20 cellular contexts compared by ENCODE assay signal in the genomic region with DNA sequence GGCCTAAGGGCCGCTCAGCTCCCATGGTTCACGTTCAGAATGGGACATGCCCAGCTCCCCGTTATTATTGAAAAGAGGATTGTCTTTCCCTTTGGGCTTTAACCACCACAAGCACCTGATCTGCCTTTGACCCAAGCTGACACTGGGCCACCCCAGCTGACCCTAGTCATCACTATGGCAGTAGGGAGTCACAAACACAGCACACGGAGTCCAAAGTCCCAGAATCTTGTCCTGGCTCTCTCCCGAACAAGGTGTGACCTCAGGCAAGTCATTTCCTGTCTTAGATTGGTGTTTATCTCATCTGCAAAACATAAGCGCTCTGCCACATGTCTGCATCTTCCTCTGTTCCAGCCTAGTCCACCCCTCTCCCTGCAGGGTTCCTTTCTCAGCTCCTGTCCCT. TPM values are rescaled to one million over a fixed set of nuclear protein-coding genes. Genes with fewer than 3 reads are reported as not detected.
A peak's percentile ranks its signal among the peaks of the same experiment; 100 is the strongest.
DNase-seq lines count a peak whose midpoint lies in the region; ATAC-seq and TF ChIP-seq lines count a peak whose summit lies in the region.
"Had no signal": no experiment of that assay in that cellular context is flagged by ENCODE, and none has a peak within 500 bp of the region (broad histone marks: within the 10 kb centered on the region; RNA-seq: fewer than 3 reads in every experiment).

No MANE protein-coding gene starts in this region.

- H3K36me3 Mint-ChIP-seq in endodermal cell (ENCODE audit: low read depth): no peaks in the 10 kb centered on the region
- H3K36me3 Mint-ChIP-seq: activated naive CD8-positive, alpha-beta T cell treated with anti-CD3 and anti-CD28 coated beads, Interleukin-2, amount 10 ng/mL, durations not matched to agents 7 days and 5 days; CD8-positive, alpha-beta memory T cell had no signal

- no peak overlapping the region for H3K27ac ChIP-seq in endodermal cell (ENCODE audit: low read depth, low read length)
- no peak overlapping the region for H3K27ac ChIP-seq in stomach
- H3K27ac ChIP-seq: HL-60, parathyroid adenoma, thyroid gland had no signal

- no peaks in the 10 kb centered on the region for H3K27me3 Mint-ChIP-seq in endodermal cell (ENCODE audit: insufficient read depth)
- H3K27me3 Mint-ChIP-seq: activated CD4-positive, alpha-beta memory T cell treated with anti-CD3 and anti-CD28 coated beads, Interleukin-2, amount 10 ng/mL, durations not matched to agents 7 days and 5 days; activated naive CD8-positive, alpha-beta T cell treated with anti-CD3 and anti-CD28 coated beads, Interleukin-2, amount 10 ng/mL, durations not matched to agents 7 days and 5 days had no signal

- H3K27me3 ChIP-seq in endodermal cell (ENCODE audit: control insufficient read depth, insufficient read depth, low read length, poor library complexity, severe bottlenecking) (no peaks in the 10 kb centered on the region), stomach (peaks cover 0 to 4% (median 0%) of the 10 kb centered on the region in 3 donors)
- H3K27me3 ChIP-seq: BE2C, thyroid gland had no signal

- no peak overlapping the region for H3K4me3 ChIP-seq in endodermal cell (ENCODE audit: low read length)
- H3K4me3 ChIP-seq in mucosa of descending colon: no peak overlapping the region
- H3K4me3 ChIP-seq in stomach: no peak overlapping the region
- H3K4me3 ChIP-seq: thyroid gland had no signal

- H3K4me3 Mint-ChIP-seq in endodermal cell: no peak overlapping the region
- H3K4me3 Mint-ChIP-seq: activated CD4-positive, alpha-beta memory T cell treated with anti-CD3 and anti-CD28 coated beads, Interleukin-2, amount 10 ng/mL, durations not matched to agents 7 days and 5 days; activated naive CD8-positive, alpha-beta T cell treated with anti-CD3 and anti-CD28 coated beads, Interleukin-2, amount 10 ng/mL, durations not matched to agents 7 days and 5 days; CD8-positive, alpha-beta memory T cell; H9; nephron; T-helper 17 cell had no signal

- no peaks in the 10 kb centered on the region for H3K9me3 Mint-ChIP-seq in endodermal cell
- H3K9me3 Mint-ChIP-seq: activated CD4-positive, alpha-beta memory T cell treated with anti-CD3 and anti-CD28 coated beads, Interleukin-2, amount 10 ng/mL, durations not matched to agents 7 days and 5 days; activated naive CD8-positive, alpha-beta T cell treated with anti-CD3 and anti-CD28 coated beads, Interleukin-2, amount 10 ng/mL, durations not matched to agents 7 days and 5 days; CD8-positive, alpha-beta memory T cell; H9; nephron had no signal

- TF ChIP-seq POLR2A in stomach (IDR thresholded peaks at IDR 0.05): no peak

- peak; percentile 91 for ATAC-seq in mucosa of descending colon

- H3K4me1 Mint-ChIP-seq in endodermal cell: peaks cover 17% of the 10 kb centered on the region
- H3K4me1 Mint-ChIP-seq: activated CD4-positive, alpha-beta memory T cell treated with anti-CD3 and anti-CD28 coated beads, Interleukin-2, amount 10 ng/mL, durations not matched to agents 7 days and 5 days; activated naive CD8-positive, alpha-beta T cell treated with anti-CD3 and anti-CD28 coated beads, Interleukin-2, amount 10 ng/mL, durations not matched to agents 7 days and 5 days; CD8-positive, alpha-beta memory T cell had no signal

- 84 to 93% methylated on average over 5 to 6 of the region's 6 CpGs for WGBS in endodermal cell (ENCODE audit: insufficient coverage in 1 of 2, insufficient read length in 1 of 2), 2 experiments
- WGBS in stomach, 5 donors: 82 to 85% (median 84%) methylated on average over 6 of the region's 6 CpGs

- no peaks in the 10 kb centered on the region for H3K36me3 ChIP-seq in endodermal cell (ENCODE audit: control insufficient read depth, insufficient read depth, low read length)
- no peaks in the 10 kb centered on the region for H3K36me3 ChIP-seq in mucosa of descending colon (ENCODE audit: low read depth)
- H3K36me3 ChIP-seq in stomach: no peaks in the 10 kb centered on the region
- H3K36me3 ChIP-seq: BE2C, thyroid gland had no signal

- intact Hi-C loops in mucosa of descending colon (cut with DNase I, micrococcal nuclease) (no loop called here), stomach (cut with DNase I; ENCODE audit: low total_unique reads) (loop anchor here (10.0 kb wide), 1 partner anchor 247 kb away; no protein-coding TSS in a partner anchor)

- H3K9me3 ChIP-seq in endodermal cell (ENCODE audit: control insufficient read depth, low read length) (no peaks in the 10 kb centered on the region), mucosa of descending colon (no peaks in the 10 kb centered on the region), stomach (no peaks in the 10 kb centered on the region)
- H3K9me3 ChIP-seq: BE2C, thyroid gland had no signal

- no peak overlapping the region for H3K9ac ChIP-seq in endodermal cell (ENCODE audit: extremely low read depth, low read length, poor library complexity, severe bottlenecking)
- H3K9ac ChIP-seq: parathyroid adenoma had no signal

- no peaks in the 10 kb centered on the region for H3K4me1 ChIP-seq in endodermal cell (ENCODE audit: control insufficient read depth, insufficient read depth, low read length)
- peaks cover 6% of the 10 kb centered on the region for H3K4me1 ChIP-seq in mucosa of descending colon (ENCODE audit: low read depth)
- no peaks in the 10 kb centered on the region for H3K4me1 ChIP-seq in stomach
- H3K4me1 ChIP-seq: BE2C, parathyroid adenoma, thyroid gland had no signal

- TF ChIP-seq EP300 in stomach (IDR thresholded peaks at IDR 0.05): no peak

- DNase-seq in AG20443 (ENCODE audit: low spot score): peak; percentile 4
- peak; percentile 5 for DNase-seq in HT-29 (ENCODE audit: low spot score)
- peak; percentile 39 for DNase-seq in endodermal cell
- peak in 1 of 3 donors; percentile 28 for DNase-seq in mucosa of descending colon
- no peak for DNase-seq in central memory CD4-positive, alpha-beta T cell
- no peak for DNase-seq in NCI-H345 treated with DMSO at 0.1 percent for 48 hours (lab: John Stamatoyannopoulos, UW; ENCODE audit: unreplicated experiment)
- no peak for DNase-seq in SIG-M5 (lab: John Stamatoyannopoulos, UW)
- DNase-seq in stomach: no peak
- DNase-seq: MV-4-11 had no signal

- H3K27ac Mint-ChIP-seq in endodermal cell: peak overlapping the region; percentile 68
- H3K27ac Mint-ChIP-seq: activated CD4-positive, alpha-beta memory T cell treated with anti-CD3 and anti-CD28 coated beads, Interleukin-2, amount 10 ng/mL, durations not matched to agents 7 days and 5 days; activated naive CD8-positive, alpha-beta T cell treated with anti-CD3 and anti-CD28 coated beads, Interleukin-2, amount 10 ng/mL, durations not matched to agents 7 days and 5 days; H9; T-helper 17 cell had no signal

- TF ChIP-seq CTCF in endodermal cell (conservative IDR thresholded peaks at IDR 0.05): no peak
- no peak for TF ChIP-seq CTCF in mucosa of descending colon (IDR thresholded peaks at IDR 0.05)
- TF ChIP-seq CTCF in stomach (IDR thresholded peaks at IDR 0.05): no peak

RNA-seq across cellular contexts. Expression of gene IGFN1, which starts 31.5 kb away (rescaled TPM):
- total RNA-seq in HT-29 (2014; rRNA removed; shearing (Covaris generic)): 0.03 TPM in 2 replicates
- total RNA-seq in endodermal cell: not detected
- 0.18 TPM for polyA plus RNA-seq in endodermal cell (2013, experiment 1 of 2)
- polyA plus RNA-seq in endodermal cell (2013, experiment 2 of 2): not detected
- total RNA-seq in mucosa of descending colon: under 1 TPM; 0.03 to 0.32 (median 0.10) TPM
- under 1 TPM in 2 of 5 donors, not detected in 3; under 0.01 to 0.55 TPM for total RNA-seq in stomach
- polyA plus RNA-seq in stomach: under 1 TPM; under 0.01 to 0.15 (median 0.05) TPM
- total RNA-seq: activated CD4-positive, alpha-beta memory T cell treated with anti-CD3 and anti-CD28 coated beads, Interleukin-2, amount 10 ng/mL, durations not matched to agents 7 days and 5 days; activated naive CD8-positive, alpha-beta T cell treated with anti-CD3 and anti-CD28 coated beads, Interleukin-2, amount 10 ng/mL, durations not matched to agents 7 days and 5 days; CD8-positive, alpha-beta memory T cell; H9; Right ventricle myocardium inferior; T-helper 17 cell had no signal
- polyA plus RNA-seq: CD8-positive, alpha-beta memory T cell had no signal

Comparison
In these comparisons a context has a peak if more than half of its experiments do, and no peak if none do; other contexts are left out.
1. DNase-seq: peak in AG20443 (single experiment), HT-29 (single experiment) and endodermal cell (single experiment); none in central memory CD4-positive, alpha-beta T cell (single experiment), NCI-H345 treated with DMSO at 0.1 percent for 48 hours (single experiment), SIG-M5 (single experiment) and stomach (single experiment).